ENCODE assay signal across 17 cellular contexts in genomic region chr1:32948082-32948722, GRCh38. TPM values are rescaled to one million over a fixed set of nuclear protein-coding genes. Genes with fewer than 3 reads are reported as not detected.
DNase-seq lines count a peak whose midpoint lies in the region; ATAC-seq, FAIRE-seq and TF ChIP-seq lines count a peak whose summit lies in the region.
"Had no signal": no experiment of that assay in that cellular context is flagged by ENCODE, and none has a peak within 500 bp of the region (broad histone marks: within the 10 kb centered on the region; RNA-seq: fewer than 3 reads in every experiment).

No MANE protein-coding gene starts in this region.

- no peak for TF ChIP-seq CTCF in DOHH2 (IDR thresholded peaks at IDR 0.05; ENCODE audit: low read depth, low read length, poor library complexity, severe bottlenecking)
- TF ChIP-seq CTCF in CD4-positive, alpha-beta T cell (IDR thresholded peaks at IDR 0.05), result no peak

- CTCF ChIA-PET in CD4-positive, alpha-beta T cell (lab: Charles Lee), result interaction anchor here (1.2 kb wide), 1 partner anchor 15 kb away, joined by 4 read pairs; no protein-coding TSS in a partner anchor

- peaks cover 56% of the 10 kb centered on the region for H3K4me1 ChIP-seq in DOHH2 (ENCODE audit: control insufficient read depth, low read length)
- peaks cover 3 to 10% of the 10 kb centered on the region in 2 donors for H3K4me1 ChIP-seq in small intestine (ENCODE audit: control insufficient read depth in 2 of 2, insufficient read depth in 1 of 2, low read depth in 1 of 2, low read length in 1 of 2)

- H3K4me2 ChIP-seq in DOHH2 (ENCODE audit: low read length), result no peak overlapping the region

- H3K27me3 Mint-ChIP-seq in activated T-helper 17 cell treated with anti-CD3 and anti-CD28 coated beads, Interleukin-2, amount 50 U/mL, for 72 hours, result no peaks in the 10 kb centered on the region
- H3K27me3 Mint-ChIP-seq in activated CD4-positive, alpha-beta T cell treated with anti-CD3 and anti-CD28 coated beads, Interleukin-2, amount 10 ng/mL, durations not matched to agents 24 days and 14 days, result no peaks in the 10 kb centered on the region
- H3K27me3 Mint-ChIP-seq in CD4-positive, alpha-beta T cell, result no peaks in the 10 kb centered on the region
- H3K27me3 Mint-ChIP-seq: activated CD8-positive, alpha-beta T cell treated with anti-CD3 and anti-CD28 coated beads for 36 hours had no signal

- no peak overlapping the region for H3K4me3 Mint-ChIP-seq in activated T-helper 17 cell treated with anti-CD3 and anti-CD28 coated beads, Interleukin-2, amount 50 U/mL, for 72 hours
- H3K4me3 Mint-ChIP-seq in activated CD4-positive, alpha-beta T cell treated with anti-CD3 and anti-CD28 coated beads, Interleukin-2, amount 10 ng/mL, durations not matched to agents 24 days and 14 days, result no peak overlapping the region
- no peak overlapping the region for H3K4me3 Mint-ChIP-seq in CD4-positive, alpha-beta T cell
- H3K4me3 Mint-ChIP-seq: activated CD8-positive, alpha-beta T cell treated with anti-CD3 and anti-CD28 coated beads for 36 hours; activated T-helper 1 cell treated with anti-CD3 and anti-CD28 coated beads, Interleukin-12 subunit alpha, Interleukin-12 subunit beta, Interleukin-2, Interleukin-4 antibody, amounts not matched to agents 30 ng/mL and 10 ng/mL and 1 ng/mL, durations not matched to agents 14 hours and 24 hours and 36 hours had no signal

- no peak overlapping the region for H3K4me3 ChIP-seq in DOHH2 (ENCODE audit: low read length)
- no peak overlapping the region for H3K4me3 ChIP-seq in small intestine (ENCODE audit: low read depth in 1 of 2, low read length in 2 of 2)
- H3K4me3 ChIP-seq: spleen had no signal

- peaks cover 64% of the 10 kb centered on the region for H3K79me2 ChIP-seq in DOHH2 (ENCODE audit: control insufficient read depth, low read length)

- H3K9me2 ChIP-seq in DOHH2 (replicated peaks; ENCODE audit: control insufficient read depth, low read length), result no peaks in the 10 kb centered on the region

- H4K20me1 ChIP-seq in DOHH2 (ENCODE audit: control insufficient read depth, insufficient read depth, low read depth, low read length), result no peaks in the 10 kb centered on the region

- H3K9me3 Mint-ChIP-seq in activated T-helper 17 cell treated with anti-CD3 and anti-CD28 coated beads, Interleukin-2, amount 50 U/mL, for 72 hours, result no peaks in the 10 kb centered on the region
- no peaks in the 10 kb centered on the region for H3K9me3 Mint-ChIP-seq in activated CD4-positive, alpha-beta T cell treated with anti-CD3 and anti-CD28 coated beads, Interleukin-2, amount 10 ng/mL, durations not matched to agents 24 days and 14 days
- no peaks in the 10 kb centered on the region for H3K9me3 Mint-ChIP-seq in CD4-positive, alpha-beta T cell
- H3K9me3 Mint-ChIP-seq: activated CD8-positive, alpha-beta T cell treated with anti-CD3 and anti-CD28 coated beads for 36 hours; activated T-helper 1 cell treated with anti-CD3 and anti-CD28 coated beads, Interleukin-12 subunit alpha, Interleukin-12 subunit beta, Interleukin-2, Interleukin-4 antibody, amounts not matched to agents 30 ng/mL and 10 ng/mL and 1 ng/mL, durations not matched to agents 14 hours and 24 hours and 36 hours had no signal

- WGBS in small intestine, 3 donors, result 77 to 80% (median 78%) methylated on average over 4 of the region's 4 CpGs

- H3K27me3 ChIP-seq in DOHH2 (ENCODE audit: control insufficient read depth, low read length) (no peaks in the 10 kb centered on the region), small intestine (ENCODE audit: control insufficient read depth in 2 of 2, insufficient read depth in 2 of 2, low read length in 2 of 2) (no peaks in the 10 kb centered on the region)
- no peaks in the 10 kb centered on the region for H3K27me3 ChIP-seq in CD4-positive, alpha-beta T cell (ENCODE audit: control insufficient read depth, insufficient read depth, low read length)
- H3K27me3 ChIP-seq: spleen had no signal

- no peak for FAIRE-seq in small intestine (lab: Jason Lieb, UNC)

- H3K36me3 Mint-ChIP-seq in activated T-helper 17 cell treated with anti-CD3 and anti-CD28 coated beads, Interleukin-2, amount 50 U/mL, for 72 hours (ENCODE audit: low read depth), result peaks cover 85% of the 10 kb centered on the region
- H3K36me3 Mint-ChIP-seq in activated CD4-positive, alpha-beta T cell treated with anti-CD3 and anti-CD28 coated beads, Interleukin-2, amount 10 ng/mL, durations not matched to agents 24 days and 14 days (ENCODE audit: low read depth), result peaks cover 59% of the 10 kb centered on the region
- peaks cover 64% of the 10 kb centered on the region for H3K36me3 Mint-ChIP-seq in CD4-positive, alpha-beta T cell (ENCODE audit: low read depth)

- H3K36me3 ChIP-seq in DOHH2 (ENCODE audit: control insufficient read depth, low read length) (peaks cover 70% of the 10 kb centered on the region), small intestine (ENCODE audit: control insufficient read depth in 2 of 2, insufficient read depth in 2 of 2, low read length in 2 of 2) (peaks cover 10 to 34% of the 10 kb centered on the region in 2 donors)

- peak overlapping the region; percentile 45; the same call in 1 of the 2 replicates for H3K27ac ChIP-seq in DOHH2 (ENCODE audit: low read depth, low read length)
- peak overlapping the region; percentile 60 to 71 for H3K27ac ChIP-seq in small intestine (ENCODE audit: low read depth in 1 of 2, low read length in 1 of 2)
- H3K27ac ChIP-seq in CD4-positive, alpha-beta T cell (ENCODE audit: low read depth, low read length), result no peak overlapping the region

- H3K27ac Mint-ChIP-seq in activated T-helper 17 cell treated with anti-CD3 and anti-CD28 coated beads, Interleukin-2, amount 50 U/mL, for 72 hours, result peak overlapping the region; percentile 24
- H3K27ac Mint-ChIP-seq in activated CD4-positive, alpha-beta T cell treated with anti-CD3 and anti-CD28 coated beads, Interleukin-2, amount 10 ng/mL, durations not matched to agents 24 days and 14 days, result no peak overlapping the region
- H3K27ac Mint-ChIP-seq in CD4-positive, alpha-beta T cell, result no peak overlapping the region
- H3K27ac Mint-ChIP-seq: activated CD8-positive, alpha-beta T cell treated with anti-CD3 and anti-CD28 coated beads for 36 hours had no signal

- no peaks in the 10 kb centered on the region for H3K9me3 ChIP-seq in DOHH2 (ENCODE audit: control insufficient read depth, insufficient read depth, low read length)
- no peaks in the 10 kb centered on the region for H3K9me3 ChIP-seq in small intestine (ENCODE audit: control insufficient read depth, low read depth)
- H3K9me3 ChIP-seq in CD4-positive, alpha-beta T cell (ENCODE audit: control insufficient read depth, low read length), result no peaks in the 10 kb centered on the region
- H3K9me3 ChIP-seq: spleen had no signal

- peaks cover 9% of the 10 kb centered on the region for H3F3A ChIP-seq in DOHH2 (ENCODE audit: control insufficient read depth, insufficient read depth)

- no peak for DNase-seq in left colon
- no peak for DNase-seq in small intestine
- DNase-seq in activated CD4-positive, alpha-beta T cell treated with anti-CD3 and anti-CD28 coated beads, Interleukin-2, amount 10 ng/mL, durations not matched to agents 24 days and 14 days, result no peak
- no peak for DNase-seq in CD4-positive, alpha-beta T cell
- DNase-seq in GOT3 (lab: John Stamatoyannopoulos, UW), result no peak
- DNase-seq: activated CD8-positive, alpha-beta T cell treated with anti-CD3 and anti-CD28 coated beads for 36 hours; amniotic stem cell; cortex of kidney; glutamatergic neuron; NCI-H1930; spleen; stimulated activated naive CD4-positive, alpha-beta T cell treated with Interleukin-2 at 50 U/mL for 16 hours had no signal

- POLR2A ChIA-PET in CD4-positive, alpha-beta T cell (lab: Charles Lee), result no interaction called here

- intact Hi-C loops in left colon (cut with DNase I, micrococcal nuclease), result no loop called here
- intact Hi-C loops in activated CD4-positive, alpha-beta T cell treated with anti-CD3 and anti-CD28 coated beads, Interleukin-2, amount 10 ng/mL, durations not matched to agents 24 days and 14 days (cut with micrococcal nuclease), result no loop called here
- intact Hi-C loops in CD4-positive, alpha-beta T cell (cut with DNase I, micrococcal nuclease), result no loop called here

- no peak for ATAC-seq in activated T-helper 17 cell treated with anti-CD3 and anti-CD28 coated beads, Interleukin-2, amount 50 U/mL, for 72 hours (replicated peaks)
- ATAC-seq in left colon (peak; percentile 10), GM21528 (IDR thresholded peaks at IDR 0.05; ENCODE audit: low FRiP score, unreplicated experiment) (no peak)
- ATAC-seq in CD4-positive, alpha-beta T cell (ENCODE audit: poor library complexity), result no peak
- ATAC-seq: activated CD8-positive, alpha-beta T cell treated with anti-CD3 and anti-CD28 coated beads for 36 hours had no signal

- peaks cover 22% of the 10 kb centered on the region for H3K4me1 Mint-ChIP-seq in activated T-helper 17 cell treated with anti-CD3 and anti-CD28 coated beads, Interleukin-2, amount 50 U/mL, for 72 hours
- H3K4me1 Mint-ChIP-seq in activated CD4-positive, alpha-beta T cell treated with anti-CD3 and anti-CD28 coated beads, Interleukin-2, amount 10 ng/mL, durations not matched to agents 24 days and 14 days, result peaks cover 28% of the 10 kb centered on the region
- peaks cover 15% of the 10 kb centered on the region for H3K4me1 Mint-ChIP-seq in CD4-positive, alpha-beta T cell (ENCODE audit: low read depth)

RNA-seq across cellular contexts. Expression of gene RNF19B, which starts 16.4 kb away (rescaled TPM):
- total RNA-seq in activated T-helper 17 cell treated with anti-CD3 and anti-CD28 coated beads, Interleukin-2, amount 50 U/mL, for 72 hours, result 10 to 100 TPM; 32.2 to 65.6 TPM
- 10 to 100 TPM; 64.1 to 77.3 TPM for total RNA-seq in left colon
- polyA plus RNA-seq in small intestine, result 10 to 100 TPM; 20.8 to 29.2 (median 28.9) TPM
- total RNA-seq in activated CD4-positive, alpha-beta T cell treated with anti-CD3 and anti-CD28 coated beads, Interleukin-2, amount 10 ng/mL, durations not matched to agents 24 days and 14 days, result 44.5 and 46.8 TPM in 2 replicates
- total RNA-seq in CD4-positive, alpha-beta T cell, result 10 to 100 TPM; 33.4 to 37.4 TPM

RNA-seq across cellular contexts. Expression of gene TMEM54, which starts 47.0 kb away (rescaled TPM):
- under 1 TPM; 0.37 to 0.80 TPM for total RNA-seq in activated T-helper 17 cell treated with anti-CD3 and anti-CD28 coated beads, Interleukin-2, amount 50 U/mL, for 72 hours
- 100 to 1,000 TPM; 739 to 855 TPM for total RNA-seq in left colon
- 100 to 1,000 TPM; 221 to 414 (median 262) TPM for polyA plus RNA-seq in small intestine
- 0.89 and 1.4 TPM in 2 replicates for total RNA-seq in activated CD4-positive, alpha-beta T cell treated with anti-CD3 and anti-CD28 coated beads, Interleukin-2, amount 10 ng/mL, durations not matched to agents 24 days and 14 days
- not detected for total RNA-seq in CD4-positive, alpha-beta T cell
- total RNA-seq: mononuclear cell had no signal

Comparison
In these comparisons a context has a peak if more than half of its experiments do, and no peak if none do; other contexts are left out.
1. RNA of gene TMEM54, which starts 47.0 kb away (total RNA-seq): 739 to 855 TPM in left colon; 0.89 to 1.4 TPM in activated CD4-positive, alpha-beta T cell treated with anti-CD3 and anti-CD28 coated beads, Interleukin-2, amount 10 ng/mL, durations not matched to agents 24 days and 14 days, 0.37 to 0.80 TPM in activated T-helper 17 cell treated with anti-CD3 and anti-CD28 coated beads, Interleukin-2, amount 50 U/mL, for 72 hours and not detected in CD4-positive, alpha-beta T cell; every median in the first group is over 100 times any median in the second.